In genomic region chr17:1004769-1005295, GRCh38 we compare ENCODE assay signal across 1 cellular context.
TF ChIP-seq lines count a peak whose summit lies in the region.

No MANE protein-coding gene starts in this region.

TF ChIP-seq in HepG2, 621 proteins besides CTCF, POLR2A, EP300 and RAD21:
- TF ChIP-seq MBD4 (IDR thresholded peaks at IDR 0.05; ENCODE audit: borderline replicate concordance, low read length) (no peak), AGO2 (optimal IDR thresholded peaks at IDR 0.05; ENCODE audit: low read depth, low read length) (peak; percentile 49), ZMYM2 (CRISPR knock-in tag; IDR thresholded peaks at IDR 0.05) (no peak), ZBTB26 (CRISPR knock-in tag; IDR thresholded peaks at IDR 0.05; ENCODE audit: borderline replicate concordance) (no peak), SOX5 (CRISPR knock-in tag; IDR thresholded peaks at IDR 0.05; ENCODE audit: borderline replicate concordance) (no peak), SMARCC2 (IDR thresholded peaks at IDR 0.05) (no peak), ZNF687 (CRISPR knock-in tag; IDR thresholded peaks at IDR 0.05) (no peak), ERF (CRISPR knock-in tag; IDR thresholded peaks at IDR 0.05) (no peak)
TF ChIP-seq in HepG2: peak in this region for 1.
